ENCODE assay signal across 8 cellular contexts in the genomic region with DNA sequence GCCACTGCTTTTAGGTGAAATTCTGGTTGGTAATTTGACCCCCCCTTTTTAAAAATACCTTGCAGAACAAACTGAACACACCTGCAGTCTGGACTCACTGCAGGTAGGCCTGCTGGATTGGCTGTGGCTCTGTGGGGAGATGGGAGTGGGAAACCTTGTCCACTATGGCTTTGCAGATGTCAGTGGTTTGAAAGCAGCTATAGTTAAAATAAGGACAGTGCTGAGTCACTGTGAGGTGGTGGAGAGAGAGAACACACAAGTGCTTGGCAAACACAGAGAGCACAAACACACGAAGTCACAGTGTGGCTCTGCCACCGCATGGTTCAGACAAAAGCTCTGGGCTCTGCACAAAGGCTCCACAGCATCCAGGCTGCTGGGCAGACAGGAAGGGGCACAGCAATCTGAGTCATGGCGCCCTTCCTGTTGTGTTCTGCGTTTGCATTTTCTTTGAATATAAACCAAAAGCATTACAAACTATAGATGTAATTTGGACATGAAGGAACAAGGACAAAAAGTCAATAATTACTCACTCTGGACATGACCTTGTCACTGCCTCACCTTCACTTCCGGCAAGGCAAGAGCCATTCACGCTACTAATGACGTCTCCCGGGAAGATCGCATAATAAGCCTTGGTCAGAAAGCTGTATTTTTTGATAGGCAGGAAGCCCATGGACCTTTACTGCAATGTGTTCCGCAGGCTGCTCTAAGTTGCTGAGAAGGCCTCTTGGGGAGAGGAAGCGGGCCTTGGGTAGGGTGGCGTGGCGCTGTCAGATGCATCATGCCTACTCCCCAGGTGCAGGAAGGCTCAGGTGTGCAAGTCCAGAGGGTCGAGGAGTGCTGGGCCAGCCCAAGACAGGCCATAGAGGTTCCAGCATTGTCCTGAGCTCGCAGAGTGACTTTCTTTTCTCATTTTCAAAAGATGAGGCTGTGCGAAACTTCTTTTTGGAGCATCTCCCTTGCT.
DNase-seq lines count a peak whose midpoint lies in the region; ATAC-seq and TF ChIP-seq lines count a peak whose summit lies in the region.

No MANE protein-coding gene starts in this region.

- no peak overlapping the region for H4K91ac ChIP-seq in neuronal stem cell (ENCODE audit: low read depth, low read length, poor library complexity)

- no peak overlapping the region for H3K4me3 Mint-ChIP-seq in activated CD4-positive, alpha-beta T cell treated with anti-CD3 and anti-CD28 coated beads for 36 hours

- POLR2A ChIA-PET in activated CD4-positive, alpha-beta T cell treated with anti-CD3 and anti-CD28 coated beads for 36 hours (lab: Charles Lee): no interaction called here

- H4K8ac ChIP-seq in neuronal stem cell (ENCODE audit: low read depth, low read length): peak overlapping the region; percentile 21

- H3K27me3 Mint-ChIP-seq in activated CD4-positive, alpha-beta T cell treated with anti-CD3 and anti-CD28 coated beads for 36 hours: no peaks in the 10 kb centered on the region

- H3K4me2 ChIP-seq in neuronal stem cell (ENCODE audit: insufficient read depth, low read length, poor library complexity, severe bottlenecking): no peak overlapping the region

- peaks cover 14% of the 10 kb centered on the region for H3K4me1 Mint-ChIP-seq in activated CD4-positive, alpha-beta T cell treated with anti-CD3 and anti-CD28 coated beads for 36 hours

- WGBS in neuronal stem cell (ENCODE audit: extremely low coverage in 2 of 2, insufficient read length in 2 of 2, insufficient replicate concordance in 1 of 2), 2 donors: no CpG with 5 or more reads among the region's 16 CpGs

- H3K36me3 ChIP-seq in RWPE2 (ENCODE audit: low read depth) (no peaks in the 10 kb centered on the region), neuronal stem cell (replicated peaks in 1 of 2; ENCODE audit: control insufficient read depth in 2 of 2, insufficient read depth in 2 of 2, low read length in 2 of 2) (no peaks in the 10 kb centered on the region)

- no peak overlapping the region for H3K23ac ChIP-seq in neuronal stem cell (ENCODE audit: low read depth, low read length, poor library complexity)

- H3K18ac ChIP-seq in neuronal stem cell (ENCODE audit: low read length): no peak overlapping the region

- no peak overlapping the region for H3K4me3 ChIP-seq in RWPE2 (ENCODE audit: severe bottlenecking)
- H3K4me3 ChIP-seq in neuronal stem cell (ENCODE audit: low read length in 2 of 2): no peak overlapping the region

- intact Hi-C loops in activated CD4-positive, alpha-beta T cell treated with anti-CD3 and anti-CD28 coated beads for 36 hours (cut with DNase I, micrococcal nuclease): loop anchor here in 1 of 2 experiments (5.0 kb wide), 1 partner anchor 61 kb away; the partner anchor contains the start of gene MED9

- peak; percentile 89 for ATAC-seq in activated CD4-positive, alpha-beta T cell treated with anti-CD3 and anti-CD28 coated beads for 36 hours
- peak; percentile 29; the same call in 2 of the 3 replicates for ATAC-seq in RWPE2 (ENCODE audit: low read depth)
- no peak for ATAC-seq in HG03520 (IDR thresholded peaks at IDR 0.05; ENCODE audit: unreplicated experiment)
- ATAC-seq in HG02973 (IDR thresholded peaks at IDR 0.05; ENCODE audit: unreplicated experiment): no peak
- no peak for ATAC-seq in HG03139 (IDR thresholded peaks at IDR 0.05; ENCODE audit: unreplicated experiment)

- no peak overlapping the region for H2BK5ac ChIP-seq in neuronal stem cell (ENCODE audit: low read length)

- no peaks in the 10 kb centered on the region for H3K9me3 ChIP-seq in RWPE2 (ENCODE audit: severe bottlenecking)
- H3K9me3 ChIP-seq in neuronal stem cell (replicated peaks in 1 of 2; ENCODE audit: control insufficient read depth in 2 of 2, insufficient read depth in 1 of 2, low read depth in 1 of 2, low read length in 2 of 2): peaks cover 0 to 2% of the 10 kb centered on the region in 2 donors

- H3K27ac Mint-ChIP-seq in activated CD4-positive, alpha-beta T cell treated with anti-CD3 and anti-CD28 coated beads for 36 hours: peak overlapping the region; percentile 88

- no peak overlapping the region for H2BK120ac ChIP-seq in neuronal stem cell (ENCODE audit: low read depth, low read length)

- no peaks in the 10 kb centered on the region for H3K36me3 Mint-ChIP-seq in activated CD4-positive, alpha-beta T cell treated with anti-CD3 and anti-CD28 coated beads for 36 hours (ENCODE audit: low read depth)

- H3K9me3 Mint-ChIP-seq in activated CD4-positive, alpha-beta T cell treated with anti-CD3 and anti-CD28 coated beads for 36 hours (ENCODE audit: low read depth): peaks cover 1% of the 10 kb centered on the region

- no peak overlapping the region for H3K4ac ChIP-seq in neuronal stem cell (ENCODE audit: low read length)

- no peak overlapping the region for H2AK5ac ChIP-seq in neuronal stem cell (ENCODE audit: low read depth, low read length)

- CTCF ChIA-PET in activated CD4-positive, alpha-beta T cell treated with anti-CD3 and anti-CD28 coated beads for 36 hours (lab: Charles Lee): interaction anchor here (0.7 to 1.1 kb wide), 2 partner anchors 46 to 69 kb away, joined by 3 read pairs; no protein-coding TSS in a partner anchor

- no peak overlapping the region for H2BK12ac ChIP-seq in neuronal stem cell (ENCODE audit: low read length)

- H2AFZ ChIP-seq in neuronal stem cell (ENCODE audit: low read length): peak overlapping the region; percentile 80

- peak; percentile 66 for DNase-seq in activated CD4-positive, alpha-beta T cell treated with anti-CD3 and anti-CD28 coated beads for 36 hours
- DNase-seq in activated CD4-positive, alpha-beta T cell treated with anti-CD3 and anti-CD28 coated beads for 1 hour: no peak
- DNase-seq in RWPE2 (ENCODE audit: low spot score) (no peak), epithelial cell of prostate (ENCODE audit: low read depth, low spot score) (peak; percentile 44), neuronal stem cell (ENCODE audit: low spot score) (no peak)

- H3K27ac ChIP-seq in RWPE2 (ENCODE audit: poor library complexity, severe bottlenecking) (peak overlapping the region; percentile 14), epithelial cell of prostate (peak overlapping the region; percentile 90), neuronal stem cell (replicated peaks; ENCODE audit: low read length) (no peak overlapping the region)

- no peak for TF ChIP-seq CTCF in RWPE2 (IDR thresholded peaks at IDR 0.05; ENCODE audit: poor library complexity, severe bottlenecking)

- no peak overlapping the region for H3K9ac ChIP-seq in neuronal stem cell (ENCODE audit: low read depth, low read length, poor library complexity)

- no peaks in the 10 kb centered on the region for H3K27me3 ChIP-seq in RWPE2 (ENCODE audit: insufficient read depth, poor library complexity, severe bottlenecking)
- no peaks in the 10 kb centered on the region for H3K27me3 ChIP-seq in neuronal stem cell (ENCODE audit: control insufficient read depth in 3 of 3, insufficient read depth in 3 of 3, low read depth in 1 of 3, low read length in 3 of 3)

- H3K4me1 ChIP-seq in RWPE2 (ENCODE audit: insufficient read depth, poor library complexity, severe bottlenecking) (peaks cover 19% of the 10 kb centered on the region), neuronal stem cell (ENCODE audit: control insufficient read depth in 2 of 2, insufficient read depth in 1 of 2, low read depth in 1 of 2, low read length in 2 of 2) (peaks cover 0 to 2% of the 10 kb centered on the region in 2 donors)

- no peak overlapping the region for H2BK15ac ChIP-seq in neuronal stem cell (ENCODE audit: low read length)

- no peaks in the 10 kb centered on the region for H3K79me1 ChIP-seq in neuronal stem cell (ENCODE audit: low read depth, low read length)

- H3K14ac ChIP-seq in neuronal stem cell (ENCODE audit: low read length): no peak overlapping the region

Comparison
In these comparisons a context has a peak if more than half of its experiments do, and no peak if none do; other contexts are left out.
1. DNase-seq: peak in activated CD4-positive, alpha-beta T cell treated with anti-CD3 and anti-CD28 coated beads for 36 hours (single experiment) and epithelial cell of prostate (single experiment); none in activated CD4-positive, alpha-beta T cell treated with anti-CD3 and anti-CD28 coated beads for 1 hour (single experiment), RWPE2 (single experiment) and neuronal stem cell (single experiment).
2. ATAC-seq: peak in activated CD4-positive, alpha-beta T cell treated with anti-CD3 and anti-CD28 coated beads for 36 hours (single experiment) and RWPE2 (single experiment); none in HG03520 (single experiment), HG02973 (single experiment) and HG03139 (single experiment).